Comparison of ENCODE assay signal across 8 cellular contexts in the genomic region with DNA sequence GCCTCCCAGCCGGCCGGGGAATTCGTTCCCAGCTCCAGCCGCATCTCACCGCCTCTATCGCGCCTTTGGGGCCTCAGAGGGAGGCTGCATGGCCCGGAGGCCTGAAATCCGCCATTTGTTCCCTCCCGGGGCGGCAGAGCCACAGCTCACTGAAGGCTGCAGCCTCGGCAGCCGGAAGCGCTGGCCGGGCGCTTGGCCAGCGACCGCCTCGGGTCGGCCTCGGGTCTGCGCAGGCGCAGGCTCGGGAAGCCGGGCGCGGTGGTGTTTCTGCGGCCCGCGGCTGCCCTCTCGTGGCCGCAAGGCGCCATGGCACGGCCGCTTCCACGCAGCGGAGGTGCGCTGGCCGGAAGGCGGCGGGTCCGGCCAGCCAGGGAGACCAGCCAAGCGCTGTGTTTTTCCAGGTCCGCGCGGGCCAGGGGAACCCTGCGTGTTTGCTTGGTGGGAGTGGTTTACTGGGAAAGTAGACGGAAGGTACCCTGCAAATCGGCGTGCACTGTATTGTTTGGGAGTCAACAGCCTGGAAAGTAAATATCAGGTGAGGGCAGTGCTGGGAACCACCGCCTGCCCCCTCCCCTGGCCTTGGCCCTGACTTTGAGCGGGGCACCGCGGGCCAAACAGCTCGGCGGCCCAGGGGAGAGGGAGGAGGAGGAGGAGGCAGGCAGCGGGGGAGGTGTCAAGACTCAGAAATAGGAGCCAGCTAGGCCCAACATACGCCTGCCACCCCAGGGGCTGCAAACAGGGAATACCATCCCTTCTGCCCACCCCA. TPM values are rescaled to one million over a fixed set of nuclear protein-coding genes. Genes with fewer than 3 reads are reported as not detected.
DNase-seq lines count a peak whose midpoint lies in the region; ATAC-seq, FAIRE-seq and TF ChIP-seq lines count a peak whose summit lies in the region.

No MANE protein-coding gene starts in this region.

- intact Hi-C loops in lower leg skin (cut with DNase I; ENCODE audit: low total_unique reads): loop anchor here (5.0 kb wide), 2 partner anchors 71 to 136 kb away; no protein-coding TSS in a partner anchor

- TF ChIP-seq CTCF in lower leg skin (IDR thresholded peaks at IDR 0.05): peak in 1 of 3 donors; percentile 94

- DNase-seq in C1 segment of cervical spinal cord (lab: John Stamatoyannopoulos, UW) (peak in 13 of 14 donors; percentile 70 to 96 (median 88)), GM19239 (ENCODE audit: insufficient read length, low spot score) (peak; percentile 98), NCI-H526 (lab: John Stamatoyannopoulos, UW) (peak; percentile 27 to 79), dermis blood vessel endothelial cell (peak; percentile 93), lower leg skin (ENCODE audit: low spot score in 2 of 2) (peak; percentile 80 to 97)
- peak; percentile 81 to 85 for DNase-seq in activated CD4-positive, alpha-beta T cell treated with anti-CD3 and anti-CD28 coated beads, Interleukin-2, amount 50 U/mL, for 48 hours
- DNase-seq in stimulated activated CD4-positive, alpha-beta T cell treated with anti-CD3 and anti-CD28 coated beads, Interleukin-4, amount 100 ng/mL, for 4 hours: peak; percentile 71 to 85

- WGBS in lower leg skin, 2 donors: 4 to 6% methylated on average over 22 to 25 of the region's 58 CpGs

- peak overlapping the region; percentile 4 for H3K4me3 ChIP-seq in lower leg skin (ENCODE audit: low read depth, poor library complexity, severe bottlenecking)

- FAIRE-seq in GM19239 (lab: Jason Lieb, UNC): peak; percentile 86

- peak in 1 of 2 donors; percentile 28 for TF ChIP-seq POLR2A in lower leg skin (IDR thresholded peaks at IDR 0.05)

- ATAC-seq in HG03439 (IDR thresholded peaks at IDR 0.05; ENCODE audit: unreplicated experiment): peak; percentile 91

RNA-seq across cellular contexts. Expression of gene CD34, which starts 52.7 kb away (rescaled TPM):
- total RNA-seq in dermis blood vessel endothelial cell (62.4 and 126 TPM in 2 replicates), lower leg skin (10 to 100 TPM in 3 of 4 donors, 1 to 10 TPM in 1; 8.5 to 45.5 (median 26.0) TPM)

Comparison
In these comparisons a context has a peak if more than half of its experiments do, and no peak if none do; other contexts are left out.
1. Peak in every context shown above with its lines: DNase-seq, ATAC-seq and H3K4me3 ChIP-seq.